Comparison of ENCODE assay signal across 29 cellular contexts in the genomic region with DNA sequence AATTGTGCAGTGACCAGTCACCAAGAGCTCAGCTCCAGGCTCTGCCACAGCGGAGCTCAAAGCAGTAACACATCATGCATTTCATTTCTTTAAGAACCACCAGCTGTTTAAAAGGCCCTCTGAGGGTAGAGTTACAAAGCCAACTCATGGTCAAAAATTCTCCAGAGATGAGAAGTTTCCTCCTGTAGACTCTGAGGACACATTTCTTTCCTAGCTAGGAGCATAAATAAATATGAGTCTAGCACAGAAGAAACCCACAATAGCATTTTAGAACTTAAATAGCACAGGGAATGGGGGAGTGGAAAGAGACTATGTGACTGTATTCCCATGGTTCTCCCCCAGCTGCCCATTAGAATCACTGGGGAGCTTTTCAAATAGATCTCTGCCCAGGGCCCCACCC. TPM values are rescaled to one million over a fixed set of nuclear protein-coding genes. Genes with fewer than 3 reads are reported as not detected.
"Had no signal": no experiment of that assay in that cellular context is flagged by ENCODE, and none has a peak within 500 bp of the region (broad histone marks: within the 10 kb centered on the region; RNA-seq: fewer than 3 reads in every experiment).

No MANE protein-coding gene starts in this region.

- H3K27ac ChIP-seq: neutrophil, parathyroid adenoma, psoas muscle, right lobe of liver, sigmoid colon, skin epidermis, spleen, suprapubic skin, testis, tibial artery, transverse colon, upper lobe of right lung, uterus had no signal

- DNase-seq: naive thymus-derived CD8-positive, alpha-beta T cell; nephron progenitor cell; nucleus accumbens; psoas muscle; right cardiac atrium; right lobe of liver; sigmoid colon; spleen; stimulated activated CD4-positive, alpha-beta T cell treated with anti-CD3 and anti-CD28 coated beads, Interleukin-12 subunit alpha, Interleukin-12 subunit beta, amount 100 ng/mL, for 4 hours; stimulated activated CD4-positive, alpha-beta T cell treated with anti-CD3 and anti-CD28 coated beads, Interleukin-1b, Interleukin-23, amount 100 ng/mL, for 48 hours; stimulated activated CD4-positive, alpha-beta T cell treated with anti-CD3 and anti-CD28 coated beads, Interleukin-4, amount 100 ng/mL, for 1 hour; stimulated activated CD4-positive, alpha-beta T cell treated with anti-CD3 and anti-CD28 coated beads, Interleukin-4, amount 100 ng/mL, for 4 hours; stimulated activated CD8-positive, alpha-beta memory T cell treated with anti-CD3 and anti-CD28 coated beads, Interleukin-4, amount 100 ng/mL, for 48 hours; stimulated activated naive CD4-positive, alpha-beta T cell; stimulated activated naive CD8-positive, alpha-beta T cell treated with anti-CD3 and anti-CD28 coated beads, Interleukin-15, amount 100 ng/mL, for 72 hours; stimulated activated naive CD8-positive, alpha-beta T cell treated with anti-CD3 and anti-CD28 coated beads, Interleukin-15, Interleukin-2, amounts not matched to agents 100 U/mL and 50 U/mL, for 24 hours; substantia nigra; testis; transverse colon; upper lobe of right lung; uterus had no signal

- H3K4me1 ChIP-seq: parathyroid adenoma, psoas muscle, right lobe of liver, sigmoid colon, spleen, suprapubic skin, testis, tibial artery, transverse colon, upper lobe of right lung, uterus had no signal

- H3K79me2 ChIP-seq: parathyroid adenoma had no signal

- ATAC-seq: naive thymus-derived CD8-positive, alpha-beta T cell; natural killer cell treated with Interleukin-12 subunit alpha and Interleukin-12 subunit beta and Interleukin-15 and Interleukin-18, amount 100 ng/mL, for 72 hours; psoas muscle; right cardiac atrium; right lobe of liver; stimulated activated memory B cell treated with anti-CD40 and anti-IgM and Interleukin-4, amounts not matched to agents 10 μg/mL and 1 μg/mL and 100 μg/mL, for 72 hours; stimulated activated naive CD8-positive, alpha-beta T cell treated with anti-CD3 and anti-CD28 coated beads, Interleukin-15, amount 100 ng/mL, for 72 hours; stimulated activated naive CD8-positive, alpha-beta T cell treated with anti-CD3 and anti-CD28 coated beads, Interleukin-15, Interleukin-2, amounts not matched to agents 100 U/mL and 50 U/mL, for 24 hours; upper lobe of right lung had no signal

- H3K9me3 ChIP-seq: neutrophil, right lobe of liver, suprapubic skin, testis, transverse colon, upper lobe of right lung, uterus had no signal

- H3K4me2 ChIP-seq: smooth muscle cell had no signal

- H2AFZ ChIP-seq: parathyroid adenoma had no signal

- H3K4me3 ChIP-seq: psoas muscle, right lobe of liver, sigmoid colon, skin epidermis, smooth muscle cell, spleen, suprapubic skin, testis, tibial artery, transverse colon, upper lobe of right lung, uterus had no signal

- H3K27me3 ChIP-seq: right lobe of liver, testis had no signal

- H3K36me3 ChIP-seq: neutrophil, right lobe of liver, sigmoid colon, spleen, suprapubic skin, tibial artery, transverse colon, upper lobe of right lung, uterus had no signal

- H3K9ac ChIP-seq: parathyroid adenoma had no signal

RNA-seq across cellular contexts. Expression of gene CRMP1, which starts 6.5 kb away (rescaled TPM):
- total RNA-seq: naive thymus-derived CD8-positive, alpha-beta T cell; natural killer cell treated with Interleukin-12 subunit alpha and Interleukin-12 subunit beta and Interleukin-15 and Interleukin-18, amount 100 ng/mL, for 72 hours had no signal
- polyA plus RNA-seq: naive thymus-derived CD8-positive, alpha-beta T cell had no signal
